In the genomic region with DNA sequence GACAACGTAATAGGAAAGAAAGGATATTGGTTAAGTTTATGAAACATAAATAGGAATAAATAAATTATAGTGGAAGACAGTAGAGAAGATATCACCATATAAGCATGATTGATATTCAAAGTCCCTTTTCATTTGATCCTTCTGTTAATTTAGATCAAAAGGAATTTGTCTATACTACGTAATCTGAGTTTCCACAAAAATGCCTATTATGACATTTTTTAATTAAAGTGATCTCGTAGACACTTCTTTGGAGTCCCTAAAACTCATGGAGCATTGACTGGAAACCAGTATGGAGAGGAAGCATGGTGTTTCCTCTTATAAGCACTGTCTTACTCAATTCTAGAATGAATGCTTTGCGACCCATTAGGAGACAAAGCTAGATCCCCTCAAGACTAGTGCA, we compare ENCODE assay signal across 27 cellular contexts.
"Had no signal": no experiment of that assay in that cellular context is flagged by ENCODE, and none has a peak within 500 bp of the region (broad histone marks: within the 10 kb centered on the region; RNA-seq: fewer than 3 reads in every experiment).

No MANE protein-coding gene starts in this region.

- H3K4me3 ChIP-seq: colonic mucosa, coronary artery, dorsolateral prefrontal cortex, esophagus muscularis mucosa, esophagus squamous epithelium, gastrocnemius medialis, gastroesophageal sphincter, heart left ventricle, heart right ventricle had no signal

- H3K9me3 ChIP-seq: colonic mucosa, esophagus muscularis mucosa, esophagus squamous epithelium, gastrocnemius medialis, gastroesophageal sphincter had no signal

- H3K36me3 ChIP-seq: colonic mucosa, esophagus muscularis mucosa, esophagus squamous epithelium, gastrocnemius medialis, gastroesophageal sphincter, heart left ventricle, heart right ventricle had no signal

- H3K27me3 ChIP-seq: colonic mucosa, esophagus muscularis mucosa, esophagus squamous epithelium, foreskin keratinocyte, gastrocnemius medialis, gastroesophageal sphincter, heart left ventricle, heart right ventricle had no signal

- FAIRE-seq: colon, endometrium, endothelial cell of umbilical vein, frontal cortex had no signal

- H3K4me1 ChIP-seq: colonic mucosa, esophagus muscularis mucosa, esophagus squamous epithelium, foreskin keratinocyte, gastrocnemius medialis, gastroesophageal sphincter, heart left ventricle, heart right ventricle had no signal

- H3K27ac ChIP-seq: colonic mucosa, coronary artery, dorsolateral prefrontal cortex, epithelial cell of prostate, esophagus muscularis mucosa, esophagus squamous epithelium, foreskin keratinocyte, gastrocnemius medialis, gastroesophageal sphincter, heart left ventricle, heart right ventricle had no signal

- ATAC-seq: effector memory CD8-positive, alpha-beta T cell; esophagus mucosa; foreskin keratinocyte; gastrocnemius medialis; gastroesophageal sphincter; heart left ventricle; heart right ventricle had no signal

- DNase-seq: colonic mucosa; cortex of kidney; dermis blood vessel endothelial cell; dorsolateral prefrontal cortex; effector CD4-positive, alpha-beta T cell; effector CD8-positive, alpha-beta T cell; effector memory CD4-positive, alpha-beta T cell; effector memory CD8-positive, alpha-beta T cell; endodermal cell; erythroblast; esophagus squamous epithelium; foreskin keratinocyte; foreskin melanocyte; gastrocnemius medialis; glutamatergic neuron; head of caudate nucleus; heart left ventricle; heart right ventricle had no signal
